Comparison of ENCODE assay signal across 12 cellular contexts in genomic region chr17:77327566-77328463, GRCh38.
DNase-seq lines count a peak whose midpoint lies in the region; ATAC-seq and TF ChIP-seq lines count a peak whose summit lies in the region.
"Had no signal": no experiment of that assay in that cellular context is flagged by ENCODE, and none has a peak within 500 bp of the region (broad histone marks: within the 10 kb centered on the region; RNA-seq: fewer than 3 reads in every experiment).

No MANE protein-coding gene starts in this region.

- no peak overlapping the region for H3K4me3 Mint-ChIP-seq in activated naive CD8-positive, alpha-beta T cell treated with anti-CD3 and anti-CD28 coated beads, Interleukin-2, amount 50 U/mL, for 24 hours

- intact Hi-C loops in testis (cut with DNase I; ENCODE audit: low total_unique reads), result no loop called here

- H3K27ac ChIP-seq in testis, result no peak overlapping the region

- TF ChIP-seq POLR2A in testis (IDR thresholded peaks at IDR 0.05), result no peak

- no peak for ATAC-seq in activated naive CD8-positive, alpha-beta T cell treated with anti-CD3 and anti-CD28 coated beads, Interleukin-2, amount 50 U/mL, for 24 hours

- no peaks in the 10 kb centered on the region for H3K36me3 Mint-ChIP-seq in activated naive CD8-positive, alpha-beta T cell treated with anti-CD3 and anti-CD28 coated beads, Interleukin-2, amount 50 U/mL, for 24 hours (ENCODE audit: low read depth)

- peaks cover 57% of the 10 kb centered on the region for H3K4me1 Mint-ChIP-seq in activated naive CD8-positive, alpha-beta T cell treated with anti-CD3 and anti-CD28 coated beads, Interleukin-2, amount 50 U/mL, for 24 hours

- TF ChIP-seq CTCF in testis (IDR thresholded peaks at IDR 0.05), result no peak

- peak overlapping the region; percentile 61 for H3K27ac Mint-ChIP-seq in activated naive CD8-positive, alpha-beta T cell treated with anti-CD3 and anti-CD28 coated beads, Interleukin-2, amount 50 U/mL, for 24 hours

- H3K4me1 ChIP-seq in testis, result peaks cover 21% of the 10 kb centered on the region

- DNase-seq in activated T-cell treated with anti-CD3 and anti-CD28 coated beads, Interleukin-2, amount 50 U/mL, for 1 hour, result peak; percentile 17
- DNase-seq in activated T-cell treated with anti-CD3 and anti-CD28 coated beads for 4 hours (no peak), mesenteric fat pad (ENCODE audit: low spot score) (peak; percentile 81), testis (peak; percentile 12), T-helper 2 cell (no peak), T1000 (lab: John Stamatoyannopoulos, UW) (no peak), HEK293T (ENCODE audit: extremely low spot score) (no peak)
- no peak for DNase-seq in activated naive CD8-positive, alpha-beta T cell treated with anti-CD3 and anti-CD28 coated beads, Interleukin-2, amount 50 U/mL, for 24 hours
- DNase-seq: ACHN; Kasumi-1; NCI-H2227 treated with DMSO at 0.1 percent for 48 hours; stimulated activated CD4-positive, alpha-beta T cell treated with anti-CD3 and anti-CD28 coated beads, Interleukin-4, amount 100 ng/mL, for 24 hours had no signal

- no peaks in the 10 kb centered on the region for H3K27me3 Mint-ChIP-seq in activated naive CD8-positive, alpha-beta T cell treated with anti-CD3 and anti-CD28 coated beads, Interleukin-2, amount 50 U/mL, for 24 hours

- POLR2A ChIA-PET in HEK293T (lab: Yijun Ruan, JAX), result no interaction called here

- no peak overlapping the region for H3K4me3 ChIP-seq in testis

- H3K27me3 ChIP-seq in testis, result no peaks in the 10 kb centered on the region

- CTCF ChIA-PET in HEK293T (lab: Yijun Ruan, JAX), result interaction anchor here (0.6 kb wide), 1 partner anchor 319 kb away, joined by 3 read pairs; no protein-coding TSS in a partner anchor

- H3K9me3 ChIP-seq in testis, result no peaks in the 10 kb centered on the region

- WGBS in testis, 2 donors, result 92% methylated on average over 27 to 29 of the region's 29 CpGs

- H3K36me3 ChIP-seq in testis (ENCODE audit: low read depth, missing control alignments), result no peaks in the 10 kb centered on the region

- H3K9me3 Mint-ChIP-seq in activated naive CD8-positive, alpha-beta T cell treated with anti-CD3 and anti-CD28 coated beads, Interleukin-2, amount 50 U/mL, for 24 hours, result no peaks in the 10 kb centered on the region

TF ChIP-seq in HEK293T, 16 proteins besides CTCF, POLR2A, EP300 and RAD21:
- TF ChIP-seq NFRKB (IDR thresholded peaks at IDR 0.05), result no peak
- TF ChIP-seq ARNT (IDR thresholded peaks at IDR 0.05), result no peak
- no peak for TF ChIP-seq FOXM1 (IDR thresholded peaks at IDR 0.05; ENCODE audit: borderline replicate concordance)
- TF ChIP-seq SP1 (IDR thresholded peaks at IDR 0.05), result no peak

Comparison
In these comparisons a context has a peak if more than half of its experiments do, and no peak if none do; other contexts are left out.
1. DNase-seq: peak in activated T-cell treated with anti-CD3 and anti-CD28 coated beads, Interleukin-2, amount 50 U/mL, for 1 hour (single experiment), mesenteric fat pad (single experiment) and testis (single experiment); none in activated T-cell treated with anti-CD3 and anti-CD28 coated beads for 4 hours (single experiment), activated naive CD8-positive, alpha-beta T cell treated with anti-CD3 and anti-CD28 coated beads, Interleukin-2, amount 50 U/mL, for 24 hours (single experiment), T-helper 2 cell (0 of 5), T1000 (single experiment) and HEK293T (single experiment).